Comparison of ENCODE assay signal across 16 cellular contexts in the genomic region with DNA sequence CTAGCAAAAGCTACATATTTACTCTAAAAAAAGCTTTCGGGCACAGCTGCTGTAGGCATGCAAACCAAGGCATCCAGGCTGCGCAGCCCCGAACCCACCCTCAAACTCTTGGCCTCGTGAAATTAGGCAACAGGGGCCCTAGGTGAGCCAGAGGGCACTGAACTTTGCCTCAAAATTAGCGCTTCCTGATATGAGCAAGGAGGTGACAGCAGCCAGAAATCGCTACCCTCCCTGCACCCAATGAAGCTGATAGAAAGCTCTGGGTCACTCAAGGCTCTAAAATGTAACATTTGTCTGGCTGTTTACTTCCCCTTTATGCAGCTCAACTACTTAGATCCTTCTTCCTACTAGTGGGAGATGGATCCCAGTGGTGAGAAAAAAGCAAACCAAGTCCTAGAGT.
DNase-seq lines count a peak whose midpoint lies in the region; ATAC-seq, FAIRE-seq and TF ChIP-seq lines count a peak whose summit lies in the region.
"Had no signal": no experiment of that assay in that cellular context is flagged by ENCODE, and none has a peak within 500 bp of the region (broad histone marks: within the 10 kb centered on the region; RNA-seq: fewer than 3 reads in every experiment).

No MANE protein-coding gene starts in this region.

- no peaks in the 10 kb centered on the region for H3K27me3 Mint-ChIP-seq in activated B cell treated with CpG ODN at 0.5 μM for 24 hours
- H3K27me3 Mint-ChIP-seq in natural killer cell treated with Interleukin-12 subunit alpha and Interleukin-12 subunit beta and Interleukin-15 and Interleukin-18, amount 100 ng/mL, for 72 hours, result no peaks in the 10 kb centered on the region
- peaks cover 5% of the 10 kb centered on the region for H3K27me3 Mint-ChIP-seq in glutamatergic neuron (ENCODE audit: unreplicated experiment)
- H3K27me3 Mint-ChIP-seq: CD4-positive, alpha-beta T cell; stimulated activated naive CD8-positive, alpha-beta T cell treated with anti-CD3 and anti-CD28 coated beads, Interleukin-15, Interleukin-2, amounts not matched to agents 100 ng/mL and 50 ng/mL, for 24 hours had no signal

- no peaks in the 10 kb centered on the region; the same call in 1 of the 2 replicates for H3K79me2 ChIP-seq in HCT116 (ENCODE audit: insufficient read depth, low read length)

- no peak for DNase-seq in HCT116 (ENCODE audit: low read depth, low spot score)
- peak; percentile 56 for DNase-seq in NOMO-1 treated with dmso at 0.1 percent for 144 hours (lab: John Stamatoyannopoulos, UW; ENCODE audit: unreplicated experiment)
- DNase-seq in activated B cell treated with CpG ODN at 0.5 μM for 24 hours, result no peak
- DNase-seq in natural killer cell treated with Interleukin-12 subunit alpha and Interleukin-12 subunit beta and Interleukin-15 and Interleukin-18, amount 100 ng/mL, for 72 hours (ENCODE audit: low spot score), result peak; percentile 39
- no peak for DNase-seq in GM12892 (ENCODE audit: insufficient read length)
- DNase-seq in NCI-H1417 (lab: John Stamatoyannopoulos, UW), result no peak
- no peak for DNase-seq in glutamatergic neuron
- no peak for DNase-seq in gastrocnemius medialis
- DNase-seq: activated naive CD4-positive, alpha-beta T cell; CD4-positive, alpha-beta T cell; NCI-H1417 treated with DMSO at 0.1 percent for 48 hours; NCI-H446 treated with DMSO at 0.1 percent for 48 hours; SHP77 had no signal

- H3K27ac Mint-ChIP-seq in activated B cell treated with CpG ODN at 0.5 μM for 24 hours (peak overlapping the region; percentile 70), glutamatergic neuron (ENCODE audit: unreplicated experiment) (no peak overlapping the region)
- H3K27ac Mint-ChIP-seq in natural killer cell treated with Interleukin-12 subunit alpha and Interleukin-12 subunit beta and Interleukin-15 and Interleukin-18, amount 100 ng/mL, for 72 hours, result no peak overlapping the region
- H3K27ac Mint-ChIP-seq: CD4-positive, alpha-beta T cell; nephron had no signal

- H3K4me3 Mint-ChIP-seq in activated B cell treated with CpG ODN at 0.5 μM for 24 hours (peak overlapping the region; percentile 9), glutamatergic neuron (ENCODE audit: unreplicated experiment) (no peak overlapping the region)
- no peak overlapping the region for H3K4me3 Mint-ChIP-seq in natural killer cell treated with Interleukin-12 subunit alpha and Interleukin-12 subunit beta and Interleukin-15 and Interleukin-18, amount 100 ng/mL, for 72 hours
- H3K4me3 Mint-ChIP-seq: CD4-positive, alpha-beta T cell; nephron; stimulated activated naive CD8-positive, alpha-beta T cell treated with anti-CD3 and anti-CD28 coated beads, Interleukin-15, Interleukin-2, amounts not matched to agents 100 ng/mL and 50 ng/mL, for 24 hours had no signal

- H4K20me1 ChIP-seq in HCT116 (ENCODE audit: insufficient read depth), result no peaks in the 10 kb centered on the region

- TF ChIP-seq POLR2A in HCT116 (IDR thresholded peaks at IDR 0.05; ENCODE audit: borderline replicate concordance, extremely low read depth, insufficient read depth, insufficient read length), result no peak
- no peak for TF ChIP-seq POLR2A in GM12892 (IDR thresholded peaks at IDR 0.05; ENCODE audit: low read depth, low read length)
- no peak for TF ChIP-seq POLR2A in gastrocnemius medialis (IDR thresholded peaks at IDR 0.05)

- H3K27me3 ChIP-seq in HCT116 (ENCODE audit: insufficient read depth, low read length) (no peaks in the 10 kb centered on the region), gastrocnemius medialis (no peaks in the 10 kb centered on the region)

- in situ Hi-C loops in gastrocnemius medialis (cut with MboI; ENCODE audit: low sequenced_read_pairs in 4 of 4), result no loop called here

- H3K4me3 ChIP-seq in HCT116 (replicated peaks in 1 of 2; ENCODE audit: low read depth in 1 of 2, low read length in 2 of 2) (peak overlapping the region in 1 of 2 experiments; percentile 29; a peak in 1 of 4 replicates), gastrocnemius medialis (no peak overlapping the region)

- no peak for TF ChIP-seq RAD21 in HCT116 (IDR thresholded peaks at IDR 0.05; ENCODE audit: low read depth)

- H3K36me3 ChIP-seq in HCT116 (ENCODE audit: control insufficient read depth in 1 of 2, insufficient read depth in 2 of 2, low read length in 2 of 2) (no peaks in the 10 kb centered on the region), gastrocnemius medialis (no peaks in the 10 kb centered on the region)

- no peak for TF ChIP-seq CTCF in HCT116 (IDR thresholded peaks at IDR 0.05 in 2 of 3, conservative IDR thresholded peaks at IDR 0.05 in 1 of 3; ENCODE audit: borderline replicate concordance in 1 of 3, insufficient read depth in 1 of 3, low read depth in 2 of 3, low read length in 2 of 3)
- TF ChIP-seq CTCF in activated B cell treated with CpG ODN at 0.5 μM for 24 hours (IDR thresholded peaks at IDR 0.05), result no peak
- no peak for TF ChIP-seq CTCF in glutamatergic neuron (IDR thresholded peaks at IDR 0.05; ENCODE audit: partially characterized antibody, unreplicated experiment)
- no peak for TF ChIP-seq CTCF in gastrocnemius medialis (IDR thresholded peaks at IDR 0.05 in 4 of 5, conservative IDR thresholded peaks at IDR 0.05 in 1 of 5)

- H3K4me1 Mint-ChIP-seq in activated B cell treated with CpG ODN at 0.5 μM for 24 hours (peaks cover 62% of the 10 kb centered on the region), glutamatergic neuron (ENCODE audit: low read depth, unreplicated experiment) (peaks cover 16% of the 10 kb centered on the region)
- peaks cover 7 to 8% of the 10 kb centered on the region in 2 donors for H3K4me1 Mint-ChIP-seq in natural killer cell treated with Interleukin-12 subunit alpha and Interleukin-12 subunit beta and Interleukin-15 and Interleukin-18, amount 100 ng/mL, for 72 hours (ENCODE audit: low read depth in 2 of 2)

- no peak for FAIRE-seq in GM12892 (lab: Jason Lieb, UNC)

- intact Hi-C loops in HCT116 (cut with micrococcal nuclease), result no loop called here
- intact Hi-C loops in activated B cell treated with CpG ODN at 0.5 μM for 24 hours (cut with micrococcal nuclease), result loop anchor here (5.0 kb wide), 1 partner anchor 47 kb away; no protein-coding TSS in a partner anchor
- intact Hi-C loops in gastrocnemius medialis (cut with DNase I; ENCODE audit: low total_unique reads), result no loop called here

- RAD21 ChIA-PET in HCT116 (lab: Charles Lee; ENCODE audit: low non-redundant PET in 1 of 2, low total read pairs in 2 of 2, uncharacterized antibody in 2 of 2, unreplicated experiment in 2 of 2), result no interaction called here

- H3K9me3 Mint-ChIP-seq in activated B cell treated with CpG ODN at 0.5 μM for 24 hours (no peaks in the 10 kb centered on the region), glutamatergic neuron (ENCODE audit: unreplicated experiment) (peaks cover 9% of the 10 kb centered on the region)
- H3K9me3 Mint-ChIP-seq in natural killer cell treated with Interleukin-12 subunit alpha and Interleukin-12 subunit beta and Interleukin-15 and Interleukin-18, amount 100 ng/mL, for 72 hours, result no peaks in the 10 kb centered on the region
- H3K9me3 Mint-ChIP-seq: CD4-positive, alpha-beta T cell; nephron; stimulated activated naive CD8-positive, alpha-beta T cell treated with anti-CD3 and anti-CD28 coated beads, Interleukin-15, Interleukin-2, amounts not matched to agents 100 ng/mL and 50 ng/mL, for 24 hours had no signal

- H3K9me2 ChIP-seq in HCT116 (ENCODE audit: insufficient read depth), result no peaks in the 10 kb centered on the region

- H3K9ac ChIP-seq in HCT116 (ENCODE audit: low read length), result peak overlapping the region; percentile 12; the same call in 1 of the 2 replicates

- H3K9me3 ChIP-seq in HCT116 (ENCODE audit: control insufficient read depth in 1 of 2, insufficient read depth in 1 of 2, low read depth in 1 of 2, low read length in 2 of 2) (no peaks in the 10 kb centered on the region; a peak in 1 of 4 replicates), gastrocnemius medialis (no peaks in the 10 kb centered on the region)

- H2AFZ ChIP-seq in HCT116 (ENCODE audit: low read depth, low read length, poor library complexity, severe bottlenecking), result no peak overlapping the region

- CTCF ChIA-PET in HCT116 (lab: Charles Lee) (interaction anchor here (1.4 kb wide), 1 partner anchor 38 kb away, joined by 3 read pairs; no protein-coding TSS in a partner anchor), activated B cell treated with CpG ODN at 0.5 μM for 24 hours (lab: Charles Lee) (interaction anchor here (0.6 to 1.2 kb wide), 3 partner anchors 26 to 54 kb away, joined by 3 read pairs; no protein-coding TSS in a partner anchor)

- POLR2A ChIA-PET in HCT116 (lab: Charles Lee) (interaction anchor here (1.5 kb wide), 1 partner anchor 144 kb away, joined by 6 read pairs; a partner anchor contains a TSS), activated B cell treated with CpG ODN at 0.5 μM for 24 hours (lab: Charles Lee) (interaction anchor here (0.8 to 1.7 kb wide), 8 partner anchors 8 to 144 kb away, joined by 3 to 7 read pairs (median 4); a partner anchor contains a TSS)

- H3K4me1 ChIP-seq in HCT116 (ENCODE audit: control insufficient read depth in 1 of 2, insufficient read depth in 2 of 2, low read length in 2 of 2) (peaks cover 36 to 71% of the 10 kb centered on the region in 2 experiments), gastrocnemius medialis (peaks cover 28 to 29% of the 10 kb centered on the region in 2 donors)

- no peaks in the 10 kb centered on the region for H3K36me3 Mint-ChIP-seq in activated B cell treated with CpG ODN at 0.5 μM for 24 hours (ENCODE audit: low read depth)
- H3K36me3 Mint-ChIP-seq in natural killer cell treated with Interleukin-12 subunit alpha and Interleukin-12 subunit beta and Interleukin-15 and Interleukin-18, amount 100 ng/mL, for 72 hours, result no peaks in the 10 kb centered on the region
- peaks cover 3% of the 10 kb centered on the region for H3K36me3 Mint-ChIP-seq in glutamatergic neuron (ENCODE audit: unreplicated experiment)

- ATAC-seq in HCT116, result no peak
- peak; percentile 68 for ATAC-seq in activated B cell treated with CpG ODN at 0.5 μM for 24 hours (ENCODE audit: low read depth)
- ATAC-seq in natural killer cell treated with Interleukin-12 subunit alpha and Interleukin-12 subunit beta and Interleukin-15 and Interleukin-18, amount 100 ng/mL, for 72 hours, result no peak
- no peak for ATAC-seq in gastrocnemius medialis

- H3K27ac ChIP-seq in HCT116 (ENCODE audit: low read depth, low read length) (peak overlapping the region; percentile 61), gastrocnemius medialis (no peak overlapping the region)
- H3K27ac ChIP-seq: VCaP had no signal

- no TSS peak for BruUV-seq in HCT116 (replicated peaks; lab: Mats Ljungman, UMichigan)

- H3K4me2 ChIP-seq in HCT116 (ENCODE audit: low read length), result peak overlapping the region; percentile 57

TF ChIP-seq in HCT116, 20 proteins besides CTCF, POLR2A, EP300 and RAD21 (continues in another document):
- TF ChIP-seq EZH2phosphoT487 (IDR thresholded peaks at IDR 0.05; ENCODE audit: borderline replicate concordance) (no peak), ZFX (IDR thresholded peaks at IDR 0.05) (no peak), TCF7L2 (IDR thresholded peaks at IDR 0.05; ENCODE audit: borderline replicate concordance, extremely low read depth, insufficient read depth, insufficient read length) (no peak), SP1 (IDR thresholded peaks at IDR 0.05; ENCODE audit: low read depth) (no peak)

Comparison
In these comparisons a context has a peak if more than half of its experiments do, and no peak if none do; other contexts are left out.
1. DNase-seq: peak in NOMO-1 treated with dmso at 0.1 percent for 144 hours (single experiment) and natural killer cell treated with Interleukin-12 subunit alpha and Interleukin-12 subunit beta and Interleukin-15 and Interleukin-18, amount 100 ng/mL, for 72 hours (single experiment); none in HCT116 (single experiment), activated B cell treated with CpG ODN at 0.5 μM for 24 hours (single experiment), GM12892 (single experiment), NCI-H1417 (0 of 3), glutamatergic neuron (single experiment) and gastrocnemius medialis (0 of 2).